ENCODE assay signal across 3 cellular contexts in genomic region chr2:46086578-46087070, GRCh38.
TF ChIP-seq lines count a peak whose summit lies in the region.

No MANE protein-coding gene starts in this region.

TF ChIP-seq in liver, 16 proteins besides CTCF, POLR2A, EP300 and RAD21:
- TF ChIP-seq, protein P1, sequence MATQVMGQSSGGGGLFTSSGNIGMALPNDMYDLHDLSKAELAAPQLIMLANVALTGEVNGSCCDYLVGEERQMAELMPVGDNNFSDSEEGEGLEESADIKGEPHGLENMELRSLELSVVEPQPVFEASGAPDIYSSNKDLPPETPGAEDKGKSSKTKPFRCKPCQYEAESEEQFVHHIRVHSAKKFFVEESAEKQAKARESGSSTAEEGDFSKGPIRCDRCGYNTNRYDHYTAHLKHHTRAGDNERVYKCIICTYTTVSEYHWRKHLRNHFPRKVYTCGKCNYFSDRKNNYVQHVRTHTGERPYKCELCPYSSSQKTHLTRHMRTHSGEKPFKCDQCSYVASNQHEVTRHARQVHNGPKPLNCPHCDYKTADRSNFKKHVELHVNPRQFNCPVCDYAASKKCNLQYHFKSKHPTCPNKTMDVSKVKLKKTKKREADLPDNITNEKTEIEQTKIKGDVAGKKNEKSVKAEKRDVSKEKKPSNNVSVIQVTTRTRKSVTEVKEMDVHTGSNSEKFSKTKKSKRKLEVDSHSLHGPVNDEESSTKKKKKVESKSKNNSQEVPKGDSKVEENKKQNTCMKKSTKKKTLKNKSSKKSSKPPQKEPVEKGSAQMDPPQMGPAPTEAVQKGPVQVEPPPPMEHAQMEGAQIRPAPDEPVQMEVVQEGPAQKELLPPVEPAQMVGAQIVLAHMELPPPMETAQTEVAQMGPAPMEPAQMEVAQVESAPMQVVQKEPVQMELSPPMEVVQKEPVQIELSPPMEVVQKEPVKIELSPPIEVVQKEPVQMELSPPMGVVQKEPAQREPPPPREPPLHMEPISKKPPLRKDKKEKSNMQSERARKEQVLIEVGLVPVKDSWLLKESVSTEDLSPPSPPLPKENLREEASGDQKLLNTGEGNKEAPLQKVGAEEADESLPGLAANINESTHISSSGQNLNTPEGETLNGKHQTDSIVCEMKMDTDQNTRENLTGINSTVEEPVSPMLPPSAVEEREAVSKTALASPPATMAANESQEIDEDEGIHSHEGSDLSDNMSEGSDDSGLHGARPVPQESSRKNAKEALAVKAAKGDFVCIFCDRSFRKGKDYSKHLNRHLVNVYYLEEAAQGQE (IDR thresholded peaks at IDR 0.05) = no peak
- TF ChIP-seq NR2F2 (IDR thresholded peaks at IDR 0.05) (peak; percentile 91), GABPA (IDR thresholded peaks at IDR 0.05 in 1 of 2, conservative IDR thresholded peaks at IDR 0.05 in 1 of 2) (no peak), FOXA1 (IDR thresholded peaks at IDR 0.05) (no peak)

TF ChIP-seq in HepG2, 621 proteins besides CTCF, POLR2A, EP300 and RAD21:
- TF ChIP-seq ZNF619 (CRISPR knock-in tag; IDR thresholded peaks at IDR 0.05) (no peak), ZNF775 (CRISPR knock-in tag; IDR thresholded peaks at IDR 0.05; ENCODE audit: borderline replicate concordance) (no peak), MEIS2 (CRISPR knock-in tag; IDR thresholded peaks at IDR 0.05) (no peak), PAX8 (CRISPR knock-in tag; IDR thresholded peaks at IDR 0.05; ENCODE audit: borderline replicate concordance) (no peak), SRSF9 (IDR thresholded peaks at IDR 0.05; ENCODE audit: borderline replicate concordance, insufficient read depth, low read depth, low read length, poor library complexity, severe bottlenecking) (no peak), NCOA2 (CRISPR knock-in tag; IDR thresholded peaks at IDR 0.05) (no peak), ZBTB3 (CRISPR knock-in tag; IDR thresholded peaks at IDR 0.05; ENCODE audit: borderline replicate concordance, low read depth) (no peak), RNF2 (conservative IDR thresholded peaks at IDR 0.05; ENCODE audit: low read depth) (no peak), PBX3 (CRISPR knock-in tag; IDR thresholded peaks at IDR 0.05; ENCODE audit: borderline replicate concordance) (no peak), ZNF513 (CRISPR knock-in tag; conservative IDR thresholded peaks at IDR 0.05) (no peak), SP2 (CRISPR knock-in tag; IDR thresholded peaks at IDR 0.05) (no peak), CBX1 (IDR thresholded peaks at IDR 0.05; ENCODE audit: low read depth) (no peak), NKX3-1 (CRISPR knock-in tag; IDR thresholded peaks at IDR 0.05) (no peak)
- TF ChIP-seq, protein P2, sequence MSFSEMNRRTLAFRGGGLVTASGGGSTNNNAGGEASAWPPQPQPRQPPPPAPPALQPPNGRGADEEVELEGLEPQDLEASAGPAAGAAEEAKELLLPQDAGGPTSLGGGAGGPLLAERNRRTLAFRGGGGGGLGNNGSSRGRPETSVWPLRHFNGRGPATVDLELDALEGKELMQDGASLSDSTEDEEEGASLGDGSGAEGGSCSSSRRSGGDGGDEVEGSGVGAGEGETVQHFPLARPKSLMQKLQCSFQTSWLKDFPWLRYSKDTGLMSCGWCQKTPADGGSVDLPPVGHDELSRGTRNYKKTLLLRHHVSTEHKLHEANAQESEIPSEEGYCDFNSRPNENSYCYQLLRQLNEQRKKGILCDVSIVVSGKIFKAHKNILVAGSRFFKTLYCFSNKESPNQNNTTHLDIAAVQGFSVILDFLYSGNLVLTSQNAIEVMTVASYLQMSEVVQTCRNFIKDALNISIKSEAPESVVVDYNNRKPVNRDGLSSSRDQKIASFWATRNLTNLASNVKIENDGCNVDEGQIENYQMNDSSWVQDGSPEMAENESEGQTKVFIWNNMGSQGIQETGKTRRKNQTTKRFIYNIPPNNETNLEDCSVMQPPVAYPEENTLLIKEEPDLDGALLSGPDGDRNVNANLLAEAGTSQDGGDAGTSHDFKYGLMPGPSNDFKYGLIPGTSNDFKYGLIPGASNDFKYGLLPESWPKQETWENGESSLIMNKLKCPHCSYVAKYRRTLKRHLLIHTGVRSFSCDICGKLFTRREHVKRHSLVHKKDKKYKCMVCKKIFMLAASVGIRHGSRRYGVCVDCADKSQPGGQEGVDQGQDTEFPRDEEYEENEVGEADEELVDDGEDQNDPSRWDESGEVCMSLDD (CRISPR knock-in tag; IDR thresholded peaks at IDR 0.05; ENCODE audit: borderline replicate concordance) = no peak

TF ChIP-seq in endothelial cell of umbilical vein, 7 proteins besides CTCF, POLR2A, EP300 and RAD21:
- no peak for TF ChIP-seq FOS (IDR thresholded peaks at IDR 0.05; ENCODE audit: borderline replicate concordance, insufficient read depth, low read length)
- TF ChIP-seq POLR2AphosphoS5 (IDR thresholded peaks at IDR 0.05; ENCODE audit: insufficient read depth, low read depth, low read length) = peak; percentile 20
- no peak for TF ChIP-seq JUN (IDR thresholded peaks at IDR 0.05; ENCODE audit: borderline replicate concordance, insufficient read depth, insufficient read length, low read depth)
- no peak for TF ChIP-seq MYC (IDR thresholded peaks at IDR 0.05; ENCODE audit: low read depth, low read length)
- TF ChIP-seq EZH2 (IDR thresholded peaks at IDR 0.05; ENCODE audit: borderline replicate concordance, low read depth, low read length, severe bottlenecking) = no peak
- TF ChIP-seq MAX (IDR thresholded peaks at IDR 0.05; ENCODE audit: insufficient read depth, insufficient read length) = no peak
- peak; percentile 86 for TF ChIP-seq GATA2 (IDR thresholded peaks at IDR 0.05; ENCODE audit: insufficient read depth, insufficient read length, low read depth, low read length)
